8 cellular contexts compared by ENCODE assay signal in the genomic region with DNA sequence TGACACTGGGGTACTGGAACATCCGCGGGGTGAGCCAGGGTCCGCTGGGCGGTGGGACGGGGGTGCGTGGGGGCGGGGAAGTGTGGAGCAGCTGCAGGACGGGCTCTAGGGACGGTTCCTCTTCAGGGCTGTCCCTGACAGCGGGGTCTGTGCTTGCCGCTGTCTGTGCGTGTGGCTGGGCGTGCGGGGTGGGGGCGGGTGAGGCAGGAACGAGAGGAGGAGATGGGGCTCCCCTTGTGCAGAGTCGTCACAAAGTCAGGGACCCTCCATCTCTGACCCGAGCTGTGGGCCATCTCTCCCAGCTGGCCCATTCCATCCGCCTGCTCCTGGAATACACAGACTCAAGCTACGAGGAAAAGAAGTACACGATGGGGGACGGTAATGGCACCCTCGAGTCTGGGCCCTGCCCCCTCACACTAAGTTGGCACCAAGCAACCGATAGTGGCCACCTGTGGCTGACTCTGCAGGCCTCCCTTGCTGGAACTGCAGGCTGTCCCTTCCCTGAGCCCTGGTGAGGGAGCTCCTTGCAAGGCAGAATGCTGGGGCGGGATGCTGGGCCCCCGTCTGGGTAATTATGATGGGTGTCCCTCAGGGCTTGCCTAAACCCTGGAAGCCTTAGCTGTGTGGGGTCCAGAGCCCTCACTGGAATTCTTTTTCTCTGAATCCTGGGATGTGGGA. TPM values are rescaled to one million over a fixed set of nuclear protein-coding genes. Genes with fewer than 3 reads are reported as not detected.
DNase-seq lines count a peak whose midpoint lies in the region; ATAC-seq, FAIRE-seq and TF ChIP-seq lines count a peak whose summit lies in the region.
"Had no signal": no experiment of that assay in that cellular context is flagged by ENCODE, and none has a peak within 500 bp of the region (broad histone marks: within the 10 kb centered on the region; RNA-seq: fewer than 3 reads in every experiment).

No MANE protein-coding gene starts in this region.

- no peaks in the 10 kb centered on the region for H3K36me3 Mint-ChIP-seq in Calu3 (ENCODE audit: insufficient read depth, unreplicated experiment)

- H3K4me1 Mint-ChIP-seq in Calu3 (ENCODE audit: low read depth, unreplicated experiment): no peaks in the 10 kb centered on the region

- H3K9me3 Mint-ChIP-seq in Calu3 (ENCODE audit: low read depth, unreplicated experiment): no peaks in the 10 kb centered on the region

- H3K27me3 ChIP-seq in sigmoid colon: no peaks in the 10 kb centered on the region

- no peak for DNase-seq in epithelial cell of esophagus (ENCODE audit: low read depth)
- DNase-seq in sigmoid colon: no peak
- no peak for DNase-seq in RCC 7860 (ENCODE audit: low spot score)
- DNase-seq in Calu3: no peak

- no peak for FAIRE-seq in RCC 7860 (lab: Jason Lieb, UNC)

- no TSS peak for BruUV-seq in Calu3 (replicated peaks; lab: Mats Ljungman, UMichigan)

- no peak for TF ChIP-seq CTCF in epithelial cell of esophagus (IDR thresholded peaks at IDR 0.05; ENCODE audit: insufficient read depth, low read depth, low read length, missing control alignments)
- no peak for TF ChIP-seq CTCF in sigmoid colon (IDR thresholded peaks at IDR 0.05)
- TF ChIP-seq CTCF in Calu3 (IDR thresholded peaks at IDR 0.05; ENCODE audit: unreplicated experiment): no peak

- no peaks in the 10 kb centered on the region for H3K27me3 Mint-ChIP-seq in Calu3 (ENCODE audit: unreplicated experiment)

- H3K9me3 ChIP-seq in sigmoid colon: no peaks in the 10 kb centered on the region

- peak overlapping the region; percentile 48 to 78 (median 70) for H3K27ac ChIP-seq in sigmoid colon

- peak; percentile 28 for ATAC-seq in HG03354 (IDR thresholded peaks at IDR 0.05; ENCODE audit: poor library complexity, severe bottlenecking, unreplicated experiment)
- no peak for ATAC-seq in HG02884 (IDR thresholded peaks at IDR 0.05; ENCODE audit: unreplicated experiment)

- peaks cover 0 to 15% (median 5%) of the 10 kb centered on the region in 4 donors for H3K36me3 ChIP-seq in sigmoid colon

- no peak overlapping the region for H3K4me3 Mint-ChIP-seq in Calu3 (ENCODE audit: low read depth, unreplicated experiment)

- no peak for TF ChIP-seq POLR2A in sigmoid colon (IDR thresholded peaks at IDR 0.05)

- H3K27ac Mint-ChIP-seq in Calu3 (ENCODE audit: unreplicated experiment): no peak overlapping the region

- no peak for TF ChIP-seq EP300 in sigmoid colon (IDR thresholded peaks at IDR 0.05)

- 15 to 20% methylated on average over 26 of the region's 26 CpGs for WGBS in sigmoid colon, 2 donors

- intact Hi-C loops in sigmoid colon (cut with DNase I) (loop anchor here (5.0 kb wide), 2 partner anchors 59 to 74 kb away; a partner anchor contains a TSS), Calu3 (cut with micrococcal nuclease; ENCODE audit: unreplicated experiment) (no loop called here)

- CTCF ChIA-PET in Calu3 (lab: Charles Lee): no interaction called here

- peaks cover 0 to 19% (median 9%) of the 10 kb centered on the region in 4 donors for H3K4me1 ChIP-seq in sigmoid colon

- H3K4me3 ChIP-seq in epithelial cell of esophagus (ENCODE audit: low read length) (peak overlapping the region; percentile 28), sigmoid colon (peak overlapping the region; percentile 55 to 66 (median 62))

RNA-seq across cellular contexts. Expression of a gene that starts 0.4 kb away (rescaled TPM):
- total RNA-seq in sigmoid colon (100 to 1,000 TPM in 1 of 4 donors, 10 to 100 TPM in 3; 42.5 to 139 (median 60.5) TPM), Calu3 (2022) (2.5 and 3.2 TPM in 2 replicates)
- 10 to 100 TPM in 2 of 3 donors, 1 to 10 TPM in 1; 4.9 to 22.3 (median 12.6) TPM for polyA plus RNA-seq in sigmoid colon

RNA-seq across cellular contexts. Expression of a gene that starts 12.4 kb away (rescaled TPM):
- total RNA-seq in sigmoid colon: 10 to 100 TPM; 31.4 to 73.1 (median 44.8) TPM
- 10 to 100 TPM; 47.0 to 69.4 (median 52.3) TPM for polyA plus RNA-seq in sigmoid colon
- total RNA-seq in Calu3 (2022): 12.6 and 13.6 TPM in 2 replicates

RNA-seq across cellular contexts. Expression of a gene that starts 19.4 kb away (rescaled TPM):
- total RNA-seq in sigmoid colon (10 to 100 TPM in 1 of 4 donors, not detected in 3; 12.7 TPM), Calu3 (2022) (15.4 TPM in 2 replicates)
- polyA plus RNA-seq in sigmoid colon: 10 to 100 TPM in 2 of 3 donors, under 1 TPM in 1; 0.39 to 27.6 (median 21.3) TPM
- total RNA-seq: temporal lobe had no signal

RNA-seq across cellular contexts. Expression of a gene that starts 43.8 kb away (rescaled TPM):
- total RNA-seq in sigmoid colon: 1 to 10 TPM; 2.7 to 8.0 (median 3.5) TPM
- polyA plus RNA-seq in sigmoid colon: 10 to 100 TPM in 1 of 3 donors, 1 to 10 TPM in 2; 2.5 to 11.4 (median 2.7) TPM
- not detected in 2 replicates for total RNA-seq in Calu3 (2022)
- total RNA-seq: T-helper 1 cell treated with Interleukin-12 subunit alpha and Interleukin-12 subunit beta and Interleukin-4 antibody, amounts not matched to agents 30 ng/mL and 1 ng/mL, for 36 hours had no signal

RNA-seq across cellular contexts. Expression of a gene that starts 48.6 kb away (rescaled TPM):
- total RNA-seq in sigmoid colon: 10 to 100 TPM; 19.9 to 47.5 (median 29.4) TPM
- 10 to 100 TPM in 1 of 3 donors, 1 to 10 TPM in 2; 6.5 to 31.3 (median 6.6) TPM for polyA plus RNA-seq in sigmoid colon
- total RNA-seq in Calu3 (2022): 34.0 and 54.6 TPM in 2 replicates

Comparison
In these comparisons a context has a peak if more than half of its experiments do, and no peak if none do; other contexts are left out.
1. RNA of a gene that starts 0.4 kb away (total RNA-seq): 42.5 to 139 TPM in sigmoid colon; 2.5 to 3.2 TPM in Calu3; every median in the first group is over 10 times any median in the second.